Comparison of ENCODE assay signal across 8 cellular contexts in the genomic region with DNA sequence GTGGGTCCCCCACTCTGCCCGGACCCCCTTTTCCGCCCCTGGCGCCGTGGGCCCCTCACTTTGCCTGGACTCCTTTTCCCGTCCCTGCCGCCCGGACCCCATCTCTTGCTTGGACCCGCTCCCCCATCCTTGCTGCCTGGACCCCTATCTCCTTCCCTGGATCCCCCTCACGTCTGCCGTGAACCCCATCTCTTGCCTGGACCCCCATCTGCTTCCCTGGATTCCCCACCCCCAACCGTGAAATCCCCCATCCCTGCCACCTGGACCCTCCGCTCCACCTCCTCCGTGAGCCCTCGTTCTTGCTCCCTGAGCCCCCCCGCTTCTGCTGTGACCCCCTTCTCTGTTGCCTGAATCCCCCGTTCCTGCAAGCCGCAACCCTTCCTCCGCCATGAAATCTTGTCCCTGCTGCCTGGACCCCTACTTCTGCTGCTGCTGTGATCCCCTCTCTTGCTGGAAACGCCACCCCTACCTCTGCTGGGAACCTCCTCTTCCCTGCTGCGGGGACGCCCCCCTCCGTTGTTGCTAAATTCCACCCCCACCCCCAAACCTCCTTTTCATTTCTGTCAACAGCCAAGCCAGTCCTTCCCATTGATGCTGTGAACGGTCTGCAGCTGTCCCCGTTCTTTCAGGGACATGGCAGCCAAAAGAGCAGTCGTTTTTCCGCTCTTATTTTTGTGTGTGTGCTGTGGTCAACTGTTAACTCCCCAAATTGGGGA. TPM values are rescaled to one million over a fixed set of nuclear protein-coding genes. Genes with fewer than 3 reads are reported as not detected.
A peak's percentile ranks its signal among the peaks of the same experiment; 100 is the strongest.
DNase-seq lines count a peak whose midpoint lies in the region; ATAC-seq and TF ChIP-seq lines count a peak whose summit lies in the region.

No MANE protein-coding gene starts in this region.

- TF ChIP-seq POLR2A in testis (IDR thresholded peaks at IDR 0.05): no peak

- H3K4me3 ChIP-seq in Caco-2 (ENCODE audit: low read depth, low read length) (peak overlapping the region; percentile 94), MG63 (peak overlapping the region; percentile 59), mammary epithelial cell (replicated peaks in 1 of 3; ENCODE audit: insufficient read depth in 1 of 3, low read depth in 2 of 3, low read length in 3 of 3) (peak overlapping the region; percentile 79 to 88 (median 82)), lower lobe of right lung (peak overlapping the region; percentile 84), testis (peak overlapping the region; percentile 84 to 87)

- H3K4me2 ChIP-seq in mammary epithelial cell (ENCODE audit: insufficient read depth, low read depth, low read length): peak overlapping the region; percentile 93

- 0% methylated on average over 5 of the region's 26 CpGs for WGBS in mammary epithelial cell (ENCODE audit: low coverage, missing lambda C conversion rate)
- WGBS in testis, 2 donors: 1% methylated on average over 26 of the region's 26 CpGs

- peak overlapping the region; percentile 46 for H3K9ac ChIP-seq in mammary epithelial cell (ENCODE audit: insufficient read depth, low read length)

- H3K27ac ChIP-seq in mammary epithelial cell (ENCODE audit: insufficient read depth, low read depth, low read length): no peak overlapping the region
- peak overlapping the region; percentile 69 for H3K27ac ChIP-seq in lower lobe of right lung
- H3K27ac ChIP-seq in testis: peak overlapping the region; percentile 92 to 97

- H3K27me3 ChIP-seq in Caco-2 (replicated peaks; ENCODE audit: control insufficient read depth, insufficient read depth, low read length) (no peaks in the 10 kb centered on the region), MG63 (no peaks in the 10 kb centered on the region), mammary epithelial cell (ENCODE audit: insufficient read depth, low read length) (no peaks in the 10 kb centered on the region), lower lobe of right lung (ENCODE audit: low read depth) (no peaks in the 10 kb centered on the region), testis (no peaks in the 10 kb centered on the region)

- H3K4me1 Mint-ChIP-seq in Caco-2 (ENCODE audit: low read depth, unreplicated experiment): peaks cover 5% of the 10 kb centered on the region

- H3K9me3 ChIP-seq in Caco-2 (no peaks in the 10 kb centered on the region), MG63 (no peaks in the 10 kb centered on the region), mammary epithelial cell (replicated peaks; ENCODE audit: insufficient read depth, low read length) (no peaks in the 10 kb centered on the region), lower lobe of right lung (no peaks in the 10 kb centered on the region), testis (no peaks in the 10 kb centered on the region)

- H3K79me2 ChIP-seq in mammary epithelial cell (ENCODE audit: insufficient read depth, low read length): peaks cover 12% of the 10 kb centered on the region

- H3K36me3 ChIP-seq in Caco-2 (ENCODE audit: control insufficient read depth, insufficient read depth, low read length): no peaks in the 10 kb centered on the region; the same call in 1 of the 2 replicates
- peaks cover 16% of the 10 kb centered on the region for H3K36me3 ChIP-seq in MG63
- H3K36me3 ChIP-seq in mammary epithelial cell (ENCODE audit: insufficient read depth, low read length): peaks cover 9% of the 10 kb centered on the region
- H3K36me3 ChIP-seq in lower lobe of right lung: peaks cover 39% of the 10 kb centered on the region
- H3K36me3 ChIP-seq in testis (ENCODE audit: low read depth, missing control alignments): no peaks in the 10 kb centered on the region

- peak overlapping the region; percentile 77 for H3K27ac Mint-ChIP-seq in Caco-2 (ENCODE audit: unreplicated experiment)

- intact Hi-C loops in Caco-2 (cut with micrococcal nuclease; ENCODE audit: unreplicated experiment) (loop anchor here (2.0 kb wide), 1 partner anchor 51 kb away; a partner anchor contains a TSS), mammary epithelial cell (cut with micrococcal nuclease) (no loop called here), lower lobe of right lung (cut with DNase I) (no loop called here), testis (cut with DNase I; ENCODE audit: low total_unique reads) (no loop called here)

- in situ Hi-C loops in mammary epithelial cell (cut with MboI; ENCODE audit: low sequenced_read_pairs in 2 of 2): no loop called here

- peaks cover 45% of the 10 kb centered on the region for H3K36me3 Mint-ChIP-seq in Caco-2 (ENCODE audit: insufficient read depth, unreplicated experiment)

- H3K4me3 Mint-ChIP-seq in Caco-2 (ENCODE audit: unreplicated experiment): peak overlapping the region; percentile 77

- no peaks in the 10 kb centered on the region for H3K9me3 Mint-ChIP-seq in Caco-2 (ENCODE audit: unreplicated experiment)

- POLR2A ChIA-PET in Caco-2 (lab: Charles Lee): interaction anchor here (0.5 to 1.3 kb wide), 7 partner anchors 10 to 1740 kb away, joined by 3 to 15 read pairs (median 6); a partner anchor contains a TSS

- DNase-seq in Caco-2 (no peak), MG63 (no peak), mammary epithelial cell (peak; percentile 12), lower lobe of right lung (no peak), testis (no peak), NCI-H2029 treated with DMSO at 0.1 percent for 48 hours (lab: John Stamatoyannopoulos, UW) (no peak), SHP77 treated with DMSO at 0.1 percent for 48 hours (lab: John Stamatoyannopoulos, UW) (no peak)
- DNase-seq in activated effector memory CD4-positive, alpha-beta T cell treated with Interleukin-2 at 50 U/mL for 16 hours: no peak

- dilution Hi-C loops in mammary epithelial cell (cut with HindIII; ENCODE audit: low sequenced_read_pairs): loop anchor here (5.0 kb wide), 1 partner anchor 33 kb away; no protein-coding TSS in a partner anchor

- BruUV-seq in Caco-2 (replicated peaks; lab: Mats Ljungman, UMichigan) (no TSS peak), mammary epithelial cell (replicated peaks; lab: Mats Ljungman, UMichigan) (no TSS peak)

- CTCF ChIA-PET in Caco-2 (lab: Charles Lee) (interaction anchor here (0.6 to 1.0 kb wide), 5 partner anchors 30 to 89 kb away, joined by 3 to 7 read pairs (median 4); no protein-coding TSS in a partner anchor), mammary epithelial cell (lab: Charles Lee; ENCODE audit: low non-redundant PET) (no interaction called here)

- H4K20me1 ChIP-seq in mammary epithelial cell (ENCODE audit: insufficient read depth, low read length): no peaks in the 10 kb centered on the region

- no peak for TF ChIP-seq CTCF in Caco-2 (IDR thresholded peaks at IDR 0.05; ENCODE audit: insufficient read depth in 1 of 2, low read depth in 1 of 2, low read length in 1 of 2, severe bottlenecking in 1 of 2, unreplicated experiment in 1 of 2)
- TF ChIP-seq CTCF in mammary epithelial cell (conservative IDR thresholded peaks at IDR 0.05 in 1 of 2, IDR thresholded peaks at IDR 0.05 in 1 of 2; ENCODE audit: extremely low read depth in 1 of 2, insufficient read depth in 1 of 2, low read depth in 1 of 2, low read length in 2 of 2): no peak
- no peak for TF ChIP-seq CTCF in lower lobe of right lung (IDR thresholded peaks at IDR 0.05)
- TF ChIP-seq CTCF in testis (IDR thresholded peaks at IDR 0.05): no peak

- ATAC-seq in lower lobe of right lung: no peak

- H2AFZ ChIP-seq in mammary epithelial cell (ENCODE audit: low read depth, low read length): peak overlapping the region; percentile 74

- no peaks in the 10 kb centered on the region for H3K27me3 Mint-ChIP-seq in Caco-2 (ENCODE audit: insufficient read depth, unreplicated experiment)

- H3K4me1 ChIP-seq in Caco-2 (no peaks in the 10 kb centered on the region), mammary epithelial cell (ENCODE audit: insufficient read depth, low read length) (peaks cover 5% of the 10 kb centered on the region), lower lobe of right lung (peaks cover 22% of the 10 kb centered on the region), testis (peaks cover 30% of the 10 kb centered on the region)

RNA-seq across cellular contexts. Expression of a gene that starts 28.3 kb away (rescaled TPM):
- total RNA-seq in Caco-2 (2022) (111 and 114 TPM in 2 replicates), mammary epithelial cell (10 to 100 TPM; 34.3 to 73.6 TPM), lower lobe of right lung (76.7 TPM), testis (100 to 1,000 TPM; 170 to 176 TPM)
- total RNA-seq in MG63 (2014; rRNA removed; shearing (Covaris generic); ENCODE audit: low replicate concordance): 19.3 and 49.5 TPM in 2 replicates
- polyA plus RNA-seq in mammary epithelial cell (61.1 TPM), testis (ENCODE audit: insufficient read depth, low read depth, low replicate concordance) (172 TPM)
- 11.9 TPM for polyA minus RNA-seq in mammary epithelial cell

RNA-seq across cellular contexts. Expression of a gene that starts 45.9 kb away (rescaled TPM):
- total RNA-seq in Caco-2 (2022): 67.3 and 75.7 TPM in 2 replicates
- 22.1 and 30.7 TPM in 2 replicates for total RNA-seq in MG63 (2014; rRNA removed; shearing (Covaris generic); ENCODE audit: low replicate concordance)
- 10 to 100 TPM in 1 of 2 donors, 1 to 10 TPM in 1; 4.2 to 19.5 TPM for total RNA-seq in mammary epithelial cell
- 8.0 TPM for polyA plus RNA-seq in mammary epithelial cell
- polyA minus RNA-seq in mammary epithelial cell: not detected
- total RNA-seq in lower lobe of right lung: 7.8 TPM
- 100 to 1,000 TPM; 144 to 191 TPM for total RNA-seq in testis
- polyA plus RNA-seq in testis (ENCODE audit: insufficient read depth, low read depth, low replicate concordance): 92.2 TPM

RNA-seq across cellular contexts. Expression of a gene that starts 52.0 kb away (rescaled TPM):
- total RNA-seq in Caco-2 (2022) (165 and 180 TPM in 2 replicates), mammary epithelial cell (100 to 1,000 TPM in 1 of 2 donors, 10 to 100 TPM in 1; 32.8 to 163 TPM), lower lobe of right lung (89.4 TPM), testis (10 to 100 TPM; 97.9 to 99.6 TPM)
- 107 and 149 TPM in 2 replicates for total RNA-seq in MG63 (2014; rRNA removed; shearing (Covaris generic); ENCODE audit: low replicate concordance)
- polyA plus RNA-seq in mammary epithelial cell (56.3 TPM), testis (ENCODE audit: insufficient read depth, low read depth, low replicate concordance) (215 TPM)
- 238 TPM for polyA minus RNA-seq in mammary epithelial cell
